In genomic region chr6:36267731-36268477, GRCh38 we compare ENCODE assay signal across 19 cellular contexts. TPM values are rescaled to one million over a fixed set of nuclear protein-coding genes. Genes with fewer than 3 reads are reported as not detected.
"Had no signal": no experiment of that assay in that cellular context is flagged by ENCODE, and none has a peak within 500 bp of the region (broad histone marks: within the 10 kb centered on the region; RNA-seq: fewer than 3 reads in every experiment).

No MANE protein-coding gene starts in this region.

- H2AFZ ChIP-seq: parathyroid adenoma had no signal

- H3K79me2 ChIP-seq: parathyroid adenoma had no signal

- DNase-seq: activated CD4-positive, alpha-beta memory T cell treated with anti-CD3 and anti-CD28 coated beads, Interleukin-2, amount 10 ng/mL, durations not matched to agents 7 days and 5 days; activated CD4-positive, alpha-beta T cell treated with anti-CD3 and anti-CD28 coated beads for 4 hours; activated gamma-delta T cell; activated T-cell treated with anti-CD3 and anti-CD28 coated beads, Interleukin-2, amount 50 U/mL, for 4 hours; cerebellar nuclear complex; dermis blood vessel endothelial cell; naive thymus-derived CD8-positive, alpha-beta T cell; T-helper 2 cell had no signal

- H3K27ac Mint-ChIP-seq: activated CD4-positive, alpha-beta memory T cell treated with anti-CD3 and anti-CD28 coated beads, Interleukin-2, amount 10 ng/mL, durations not matched to agents 7 days and 5 days; stimulated activated memory B cell treated with anti-CD40 and anti-IgM and Interleukin-4, amounts not matched to agents 10 μg/mL and 1 μg/mL and 100 μg/mL, for 72 hours; WTC11 had no signal

- FAIRE-seq: islet of Langerhans, TTC549 had no signal

- H3K36me3 Mint-ChIP-seq: stimulated activated memory B cell treated with anti-CD40 and anti-IgM and Interleukin-4, amounts not matched to agents 10 μg/mL and 1 μg/mL and 100 μg/mL, for 72 hours had no signal

- H3K4me1 Mint-ChIP-seq: activated CD4-positive, alpha-beta memory T cell treated with anti-CD3 and anti-CD28 coated beads, Interleukin-2, amount 10 ng/mL, durations not matched to agents 7 days and 5 days; stimulated activated memory B cell treated with anti-CD40 and anti-IgM and Interleukin-4, amounts not matched to agents 10 μg/mL and 1 μg/mL and 100 μg/mL, for 72 hours had no signal

- H3K9ac ChIP-seq: parathyroid adenoma had no signal

- H3K9me3 Mint-ChIP-seq: activated CD4-positive, alpha-beta memory T cell treated with anti-CD3 and anti-CD28 coated beads, Interleukin-2, amount 10 ng/mL, durations not matched to agents 7 days and 5 days had no signal

- H3K27ac ChIP-seq: left lung, neutrophil, parathyroid adenoma, transverse colon had no signal

- H3K4me3 ChIP-seq: left lung, transverse colon had no signal

- H3K4me1 ChIP-seq: left lung, parathyroid adenoma had no signal

- ATAC-seq: activated naive CD4-positive, alpha-beta T cell treated with anti-CD3 and anti-CD28 coated beads, Interleukin-2, amount 50 U/mL, for 72 hours; activated T-cell treated with anti-CD3 and anti-CD28 coated beads, Interleukin-2, amount 50 U/mL, for 4 hours; naive thymus-derived CD8-positive, alpha-beta T cell; stimulated activated memory B cell treated with anti-CD40 and anti-IgM and Interleukin-4, amounts not matched to agents 10 μg/mL and 1 μg/mL and 100 μg/mL, for 72 hours had no signal

- H3K4me3 Mint-ChIP-seq: activated CD4-positive, alpha-beta memory T cell treated with anti-CD3 and anti-CD28 coated beads, Interleukin-2, amount 10 ng/mL, durations not matched to agents 7 days and 5 days; activated T-cell treated with anti-CD3 and anti-CD28 coated beads, Interleukin-2, amount 50 U/mL, for 4 hours; naive thymus-derived CD8-positive, alpha-beta T cell; stimulated activated memory B cell treated with anti-CD40 and anti-IgM and Interleukin-4, amounts not matched to agents 10 μg/mL and 1 μg/mL and 100 μg/mL, for 72 hours; WTC11 had no signal

- H3K36me3 ChIP-seq: left lung, neutrophil, transverse colon had no signal

RNA-seq across cellular contexts. Expression of gene PNPLA1, which starts 2.0 kb away (rescaled TPM):
- total RNA-seq: activated naive CD4-positive, alpha-beta T cell treated with anti-CD3 and anti-CD28 coated beads, Interleukin-2, amount 50 U/mL, for 72 hours; dermis blood vessel endothelial cell; naive thymus-derived CD8-positive, alpha-beta T cell; renal cortical epithelial cell; subcutaneous adipose tissue; WTC11 had no signal
- polyA plus RNA-seq: naive thymus-derived CD8-positive, alpha-beta T cell had no signal
